Comparison of ENCODE assay signal across 8 cellular contexts in the genomic region with DNA sequence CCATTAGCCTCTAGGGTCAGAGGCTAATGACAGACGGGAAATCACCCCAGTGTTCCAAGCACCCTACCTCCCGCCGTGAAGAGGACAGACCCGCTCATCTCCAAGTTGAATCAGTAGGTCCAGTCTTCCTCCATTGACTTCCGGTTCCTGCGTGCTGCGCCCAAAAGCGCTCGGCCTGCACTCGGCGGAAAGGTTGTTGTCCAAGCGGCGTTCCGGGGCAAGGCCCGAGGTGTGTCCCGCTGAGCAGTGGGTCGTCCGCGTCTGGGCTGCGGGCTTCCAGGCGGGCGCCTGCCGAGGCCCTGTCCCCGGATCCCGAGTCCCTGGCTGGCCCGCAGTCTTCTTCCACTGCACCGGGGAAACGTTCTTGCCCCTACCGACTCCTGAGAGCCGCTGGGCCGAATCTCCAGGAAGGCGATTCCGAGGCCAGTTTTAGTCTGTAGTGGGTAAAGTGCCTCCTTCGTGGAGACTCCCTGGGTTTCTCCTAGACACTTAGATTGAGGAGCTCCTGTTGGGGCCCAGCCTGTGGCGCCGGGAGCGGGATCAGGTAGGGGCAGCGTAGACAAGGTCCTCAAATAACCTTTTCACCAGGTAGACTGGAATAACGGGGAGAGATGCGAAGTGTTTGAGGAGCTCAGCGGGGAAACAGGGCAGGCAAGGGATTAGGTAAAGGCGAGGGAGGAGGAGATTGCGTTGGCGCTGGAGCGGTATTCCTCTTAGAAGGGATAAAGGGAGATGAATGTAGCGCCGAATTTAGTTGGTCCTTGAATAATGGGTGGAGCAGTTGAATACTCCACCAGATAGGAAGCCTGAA. TPM values are rescaled to one million over a fixed set of nuclear protein-coding genes. Genes with fewer than 3 reads are reported as not detected.
A peak's percentile ranks its signal among the peaks of the same experiment; 100 is the strongest.
DNase-seq lines count a peak whose midpoint lies in the region; ATAC-seq and TF ChIP-seq lines count a peak whose summit lies in the region.

A gene with protein sequence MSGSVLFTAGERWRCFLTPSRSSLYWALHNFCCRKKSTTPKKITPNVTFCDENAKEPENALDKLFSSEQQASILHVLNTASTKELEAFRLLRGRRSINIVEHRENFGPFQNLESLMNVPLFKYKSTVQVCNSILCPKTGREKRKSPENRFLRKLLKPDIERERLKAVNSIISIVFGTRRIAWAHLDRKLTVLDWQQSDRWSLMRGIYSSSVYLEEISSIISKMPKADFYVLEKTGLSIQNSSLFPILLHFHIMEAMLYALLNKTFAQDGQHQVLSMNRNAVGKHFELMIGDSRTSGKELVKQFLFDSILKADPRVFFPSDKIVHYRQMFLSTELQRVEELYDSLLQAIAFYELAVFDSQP (minus strand): TSS at position 138 of the 811 bp plus-strand sequence. CDS start 40 bp downstream, at position 98.

- no peaks in the 10 kb centered on the region for H3F3A ChIP-seq in PC-3 (ENCODE audit: low read length, unreplicated experiment)

- H3K36me3 ChIP-seq in PC-3 (ENCODE audit: low read depth, low read length), result no peaks in the 10 kb centered on the region; the same call in 1 of the 2 replicates
- no peaks in the 10 kb centered on the region for H3K36me3 ChIP-seq in mucosa of descending colon (ENCODE audit: low read depth)

- CTCF ChIA-PET in PC-3 (lab: Charles Lee), result no interaction called here

- no peaks in the 10 kb centered on the region for H3K9me2 ChIP-seq in PC-3 (replicated peaks; ENCODE audit: low read length)

- H3K4me2 ChIP-seq in PC-3 (ENCODE audit: low read length), result peak within 1 kb of the TSS; percentile 89

- peak; percentile 96 for DNase-seq in D341Med (ENCODE audit: low spot score)
- DNase-seq in HuH-7 (ENCODE audit: low spot score), result peak; percentile 74
- peak; percentile 79 for DNase-seq in PC-3
- DNase-seq in activated T-cell treated with anti-CD3 and anti-CD28 coated beads for 48 hours (ENCODE audit: low read depth), result peak; percentile 91
- DNase-seq in epithelial cell of prostate (ENCODE audit: low read depth, low spot score), result peak; percentile 60
- peak; percentile 90 to 96 (median 92) for DNase-seq in mucosa of descending colon
- DNase-seq in stimulated activated CD8-positive, alpha-beta memory T cell treated with anti-CD3 and anti-CD28 coated beads, Interleukin-4, amount 100 ng/mL, for 1 hour (ENCODE audit: low read depth in 2 of 2, low spot score in 1 of 2), result peak; percentile 69 to 73

- H3K4me3 ChIP-seq in PC-3 (ENCODE audit: low read length) (peak within 1 kb of the TSS; percentile 97), mucosa of descending colon (peak within 1 kb of the TSS; percentile 54)

- H3K27me3 ChIP-seq in PC-3 (ENCODE audit: low read length), result no peaks in the 10 kb centered on the region

- intact Hi-C loops in PC-3 (cut with micrococcal nuclease) (loop anchor here (5.0 kb wide), 1 partner anchor 66 kb away; a partner anchor contains a TSS), mucosa of descending colon (cut with DNase I, micrococcal nuclease) (no loop called here)

- POLR2A ChIA-PET in PC-3 (lab: Charles Lee; ENCODE audit: unreplicated experiment), result interaction anchor here (0.6 to 0.7 kb wide), 2 partner anchors 594 to 599 kb away, joined by 3 to 4 read pairs; no protein-coding TSS in a partner anchor

- peak within 1 kb of the TSS; percentile 84 for H3K9ac ChIP-seq in PC-3 (ENCODE audit: low read length)

- peak; percentile 84 for ATAC-seq in GM21515 (IDR thresholded peaks at IDR 0.05; ENCODE audit: unreplicated experiment)
- peak; percentile 91 for ATAC-seq in PC-3
- peak; percentile 99 for ATAC-seq in mucosa of descending colon

- peak within 1 kb of the TSS; percentile 96 for H2AFZ ChIP-seq in PC-3 (ENCODE audit: low read length)

- H3K79me2 ChIP-seq in PC-3 (ENCODE audit: low read length), result peaks cover 18% of the 10 kb centered on the region

- TF ChIP-seq CTCF in PC-3 (conservative IDR thresholded peaks at IDR 0.05; ENCODE audit: low read depth, low read length) (no peak), mucosa of descending colon (IDR thresholded peaks at IDR 0.05) (no peak)

- H3K4me1 ChIP-seq in PC-3 (ENCODE audit: insufficient read depth, low read length) (no peaks in the 10 kb centered on the region), mucosa of descending colon (ENCODE audit: low read depth) (peaks cover 14% of the 10 kb centered on the region)

- H3K9me3 ChIP-seq in PC-3 (ENCODE audit: low read length) (no peaks in the 10 kb centered on the region), mucosa of descending colon (no peaks in the 10 kb centered on the region)

- BruUV-seq in PC-3 (replicated peaks; lab: Mats Ljungman, UMichigan), result TSS peak; percentile 85

- H3K27ac ChIP-seq in PC-3 (ENCODE audit: low read length) (peak within 1 kb of the TSS; percentile 43), epithelial cell of prostate (peak within 1 kb of the TSS; percentile 74)

- no peaks in the 10 kb centered on the region for H4K20me1 ChIP-seq in PC-3 (ENCODE audit: low read length)

RNA-seq across cellular contexts. Expression of the gene that starts here (rescaled TPM):
- 9.3 and 11.3 TPM in 2 replicates for total RNA-seq in PC-3 (2014; rRNA removed)
- 10 to 100 TPM; 16.1 to 18.3 (median 16.3) TPM for total RNA-seq in mucosa of descending colon

Comparison
In these comparisons a context has a peak if more than half of its experiments do, and no peak if none do; other contexts are left out.
1. Peak in every context shown above with its lines: DNase-seq, ATAC-seq, H3K4me3 ChIP-seq and H3K27ac ChIP-seq.